ENCODE assay signal across 14 cellular contexts in genomic region chr5:74017112-74017511, GRCh38.
DNase-seq lines count a peak whose midpoint lies in the region; ATAC-seq, FAIRE-seq and TF ChIP-seq lines count a peak whose summit lies in the region.
"Had no signal": no experiment of that assay in that cellular context is flagged by ENCODE, and none has a peak within 500 bp of the region (broad histone marks: within the 10 kb centered on the region; RNA-seq: fewer than 3 reads in every experiment).

No MANE protein-coding gene starts in this region.

- H3K9me3 ChIP-seq in breast epithelium (no peaks in the 10 kb centered on the region), testis (no peaks in the 10 kb centered on the region)
- H3K9me3 ChIP-seq: HAP-1, vagina had no signal

- peak; percentile 59 for DNase-seq in EL
- DNase-seq in LoVo (ENCODE audit: low spot score), result peak; percentile 85
- DNase-seq in breast epithelium (ENCODE audit: low spot score in 2 of 2), result peak in 1 of 2 donors; percentile 34
- no peak for DNase-seq in omental fat pad (ENCODE audit: low spot score)
- DNase-seq in left lobe of liver (ENCODE audit: low spot score), result no peak
- DNase-seq in HTR-8/SVneo (ENCODE audit: insufficient read length, low spot score), result no peak
- DNase-seq in testis, result no peak
- DNase-seq: activated CD4-positive, alpha-beta T cell treated with anti-CD3 and anti-CD28 coated beads for 1 hour; activated naive CD8-positive, alpha-beta T cell treated with anti-CD3 and anti-CD28 coated beads for 36 hours; stimulated activated naive CD4-positive, alpha-beta T cell had no signal

- no peak for FAIRE-seq in HTR-8/SVneo (lab: Jason Lieb, UNC)
- FAIRE-seq: endothelial cell of umbilical vein had no signal

- no peaks in the 10 kb centered on the region for H3K36me3 ChIP-seq in breast epithelium
- H3K36me3 ChIP-seq in testis (ENCODE audit: low read depth, missing control alignments), result no peaks in the 10 kb centered on the region
- H3K36me3 ChIP-seq: HAP-1, vagina had no signal

- intact Hi-C loops in breast epithelium (cut with DNase I; ENCODE audit: low total_unique reads), result no loop called here
- intact Hi-C loops in testis (cut with DNase I; ENCODE audit: low total_unique reads), result no loop called here

- H3K4me3 ChIP-seq in breast epithelium (no peak overlapping the region), testis (no peak overlapping the region)
- H3K4me3 ChIP-seq: HAP-1, vagina had no signal

- no peak for TF ChIP-seq POLR2A in breast epithelium (IDR thresholded peaks at IDR 0.05)
- no peak for TF ChIP-seq POLR2A in testis (IDR thresholded peaks at IDR 0.05)

- WGBS in testis, 2 donors, result 54 to 61% methylated on average over 2 of the region's 2 CpGs

- TF ChIP-seq CTCF in breast epithelium (IDR thresholded peaks at IDR 0.05) (no peak), omental fat pad (IDR thresholded peaks at IDR 0.05) (no peak), testis (IDR thresholded peaks at IDR 0.05) (no peak)

- H3K27me3 ChIP-seq in breast epithelium (no peaks in the 10 kb centered on the region), testis (no peaks in the 10 kb centered on the region)
- H3K27me3 ChIP-seq: vagina had no signal

- H3K27ac ChIP-seq in breast epithelium (peak overlapping the region; percentile 66 to 67), testis (no peak overlapping the region)
- H3K27ac ChIP-seq: vagina had no signal

- H3K4me1 ChIP-seq in breast epithelium (no peaks in the 10 kb centered on the region), testis (no peaks in the 10 kb centered on the region)
- H3K4me1 ChIP-seq: HAP-1, vagina had no signal

- peak; percentile 49 for ATAC-seq in omental fat pad (ENCODE audit: low FRiP score)
- no peak for ATAC-seq in left lobe of liver
- ATAC-seq in GM18867 (IDR thresholded peaks at IDR 0.05; ENCODE audit: unreplicated experiment), result no peak

Comparison
In these comparisons a context has a peak if more than half of its experiments do, and no peak if none do; other contexts are left out.
1. DNase-seq: peak in EL (single experiment) and LoVo (single experiment); none in omental fat pad (single experiment), left lobe of liver (single experiment), HTR-8/SVneo (single experiment) and testis (single experiment).
2. H3K27ac ChIP-seq: peak in breast epithelium (2 of 2); none in testis (0 of 2).